ENCODE assay signal across 13 cellular contexts in genomic region chr14:61341275-61342210, GRCh38. TPM values are rescaled to one million over a fixed set of nuclear protein-coding genes. Genes with fewer than 3 reads are reported as not detected.
DNase-seq lines count a peak whose midpoint lies in the region; ATAC-seq and TF ChIP-seq lines count a peak whose summit lies in the region.
"Had no signal": no experiment of that assay in that cellular context is flagged by ENCODE, and none has a peak within 500 bp of the region (broad histone marks: within the 10 kb centered on the region; RNA-seq: fewer than 3 reads in every experiment).

No MANE protein-coding gene starts in this region.

- H3K4me3 ChIP-seq in CD8-positive, alpha-beta T cell (ENCODE audit: low read depth, low read length), result peak overlapping the region; percentile 6
- no peak overlapping the region for H3K4me3 ChIP-seq in skin epidermis
- no peak overlapping the region for H3K4me3 ChIP-seq in osteoblast (ENCODE audit: insufficient read depth, low read length)
- H3K4me3 ChIP-seq: psoas muscle had no signal

- no peaks in the 10 kb centered on the region for H4K20me1 ChIP-seq in osteoblast (ENCODE audit: insufficient read depth, low read length)

- H3K27me3 ChIP-seq in CD8-positive, alpha-beta T cell (ENCODE audit: insufficient read depth, low read length), result no peaks in the 10 kb centered on the region
- peaks cover 3% of the 10 kb centered on the region for H3K27me3 ChIP-seq in osteoblast (ENCODE audit: insufficient read depth, low read length)

- TF ChIP-seq CTCF in CD8-positive, alpha-beta T cell (IDR thresholded peaks at IDR 0.05), result no peak
- no peak for TF ChIP-seq CTCF in osteoblast (IDR thresholded peaks at IDR 0.05; ENCODE audit: extremely low read depth, low read depth, low read length)

- ATAC-seq in CD8-positive, alpha-beta T cell, result no peak
- no peak for ATAC-seq in central memory CD8-positive, alpha-beta T cell (replicated peaks; ENCODE audit: extremely low read depth, poor library complexity, severe bottlenecking)
- no peak for ATAC-seq in GM21390 (IDR thresholded peaks at IDR 0.05; ENCODE audit: unreplicated experiment)
- no peak for ATAC-seq in GM21381 (IDR thresholded peaks at IDR 0.05; ENCODE audit: unreplicated experiment)

- H3K9me3 Mint-ChIP-seq in CD8-positive, alpha-beta T cell, result no peaks in the 10 kb centered on the region
- H3K9me3 Mint-ChIP-seq in IgD-negative memory B cell, result no peaks in the 10 kb centered on the region
- H3K9me3 Mint-ChIP-seq in central memory CD8-positive, alpha-beta T cell, result no peaks in the 10 kb centered on the region

- no peaks in the 10 kb centered on the region for H3K79me2 ChIP-seq in osteoblast (ENCODE audit: insufficient read depth, low read length)

- no peak overlapping the region for H2AFZ ChIP-seq in osteoblast (ENCODE audit: low read length)

- H3K27ac Mint-ChIP-seq in CD8-positive, alpha-beta T cell, result peak overlapping the region; percentile 99
- peak overlapping the region in 2 of 3 donors; percentile 14 to 85 for H3K27ac Mint-ChIP-seq in IgD-negative memory B cell
- H3K27ac Mint-ChIP-seq in central memory CD8-positive, alpha-beta T cell (ENCODE audit: low read depth), result peak overlapping the region; percentile 91

- H3K36me3 Mint-ChIP-seq in CD8-positive, alpha-beta T cell, result peaks cover 34% of the 10 kb centered on the region
- peaks cover 3% of the 10 kb centered on the region for H3K36me3 Mint-ChIP-seq in IgD-negative memory B cell
- H3K36me3 Mint-ChIP-seq in central memory CD8-positive, alpha-beta T cell (ENCODE audit: insufficient read depth), result peaks cover 54% of the 10 kb centered on the region

- POLR2A ChIA-PET in CD8-positive, alpha-beta T cell (lab: Charles Lee), result interaction anchor here (0.6 to 2.4 kb wide), 12 partner anchors 9 to 174 kb away, joined by 3 to 13 read pairs (median 4); partner anchors contain the start of gene PRKCH

- peak in 2 of 7 experiments; percentile 26 to 53 for DNase-seq in CD8-positive, alpha-beta T cell
- DNase-seq in central memory CD8-positive, alpha-beta T cell (ENCODE audit: low spot score in 2 of 2), result no peak
- DNase-seq in osteoblast (ENCODE audit: insufficient read length, low spot score, missing footprints), result no peak
- DNase-seq: midbrain, NCI-H1105 treated with DMSO at 0.1 percent for 48 hours, NCI-H69, psoas muscle, SIG-M5 had no signal

- peak overlapping the region; percentile 77 for H3K4me3 Mint-ChIP-seq in CD8-positive, alpha-beta T cell
- H3K4me3 Mint-ChIP-seq in IgD-negative memory B cell, result no peak overlapping the region
- peak overlapping the region; percentile 76 for H3K4me3 Mint-ChIP-seq in central memory CD8-positive, alpha-beta T cell

- CTCF ChIA-PET in CD8-positive, alpha-beta T cell (lab: Charles Lee), result interaction anchor here (0.7 to 1.4 kb wide), 6 partner anchors 8 to 111 kb away, joined by 3 to 6 read pairs (median 3); no protein-coding TSS in a partner anchor

- H3K36me3 ChIP-seq in CD8-positive, alpha-beta T cell (ENCODE audit: insufficient read depth, low read length), result no peaks in the 10 kb centered on the region
- H3K36me3 ChIP-seq in osteoblast (ENCODE audit: insufficient read depth, low read length), result no peaks in the 10 kb centered on the region

- H3K9me3 ChIP-seq in CD8-positive, alpha-beta T cell (ENCODE audit: low read length), result no peaks in the 10 kb centered on the region
- H3K9me3 ChIP-seq in osteoblast (ENCODE audit: low read depth, low read length), result no peaks in the 10 kb centered on the region
- H3K9me3 ChIP-seq: psoas muscle had no signal

- H3K4me1 Mint-ChIP-seq in CD8-positive, alpha-beta T cell (ENCODE audit: low read depth), result peaks cover 91% of the 10 kb centered on the region
- peaks cover 0 to 10% (median 4%) of the 10 kb centered on the region in 3 donors for H3K4me1 Mint-ChIP-seq in IgD-negative memory B cell
- peaks cover 86% of the 10 kb centered on the region for H3K4me1 Mint-ChIP-seq in central memory CD8-positive, alpha-beta T cell

- intact Hi-C loops in CD8-positive, alpha-beta T cell (cut with DNase I, micrococcal nuclease), result loop anchor here (1.0 to 5.0 kb wide), 7 partner anchors 7 to 356 kb away; partner anchors contain the start of gene HIF1A (in 1 of the 2)

- peaks cover 94% of the 10 kb centered on the region for H3K4me1 ChIP-seq in CD8-positive, alpha-beta T cell (ENCODE audit: insufficient read depth, low read length)
- H3K4me1 ChIP-seq in osteoblast (ENCODE audit: insufficient read depth, low read length), result no peaks in the 10 kb centered on the region

- H3K4me2 ChIP-seq in osteoblast (ENCODE audit: insufficient read depth, low read length), result no peak overlapping the region

- H3K27me3 Mint-ChIP-seq in CD8-positive, alpha-beta T cell (ENCODE audit: low read depth), result no peaks in the 10 kb centered on the region
- peaks cover 1% of the 10 kb centered on the region for H3K27me3 Mint-ChIP-seq in IgD-negative memory B cell
- H3K27me3 Mint-ChIP-seq in central memory CD8-positive, alpha-beta T cell, result no peaks in the 10 kb centered on the region

- peak overlapping the region; percentile 10 for H3K27ac ChIP-seq in CD8-positive, alpha-beta T cell (ENCODE audit: low read depth, low read length)
- H3K27ac ChIP-seq in skin epidermis, result peak overlapping the region in 19 of 21 experiments; percentile 2 to 93 (median 60)
- no peak overlapping the region for H3K27ac ChIP-seq in osteoblast (ENCODE audit: low read depth, low read length)
- H3K27ac ChIP-seq: psoas muscle, VCaP had no signal

RNA-seq across cellular contexts. Expression of gene PRKCH, which starts 20.2 kb away (rescaled TPM):
- 100 to 1,000 TPM; 429 to 433 TPM for total RNA-seq in CD8-positive, alpha-beta T cell
- polyA plus RNA-seq in IgD-negative memory B cell, result 9.6 TPM
- 3.2 and 3.3 TPM in 2 replicates for total RNA-seq in osteoblast

Comparison
In these comparisons a context has a peak if more than half of its experiments do, and no peak if none do; other contexts are left out.
1. H3K4me3 Mint-ChIP-seq: peak in CD8-positive, alpha-beta T cell (single experiment) and central memory CD8-positive, alpha-beta T cell (single experiment); none in IgD-negative memory B cell (0 of 4).
2. RNA of gene PRKCH, which starts 20.2 kb away (total RNA-seq): 429 to 433 TPM in CD8-positive, alpha-beta T cell; 3.2 to 3.3 TPM in osteoblast; every median in the first group is over 100 times any median in the second.
3. Peak in every context shown above with its lines, with median percentiles within 50 percentile points of each other: H3K27ac Mint-ChIP-seq.